In genomic region chr21:42532466-42533181, GRCh38 we compare ENCODE assay signal across 9 cellular contexts. TPM values are rescaled to one million over a fixed set of nuclear protein-coding genes. Genes with fewer than 3 reads are reported as not detected.
DNase-seq lines count a peak whose midpoint lies in the region; ATAC-seq and TF ChIP-seq lines count a peak whose summit lies in the region.
"Had no signal": no experiment of that assay in that cellular context is flagged by ENCODE, and none has a peak within 500 bp of the region (broad histone marks: within the 10 kb centered on the region; RNA-seq: fewer than 3 reads in every experiment).

No MANE protein-coding gene starts in this region.

- H3K36me3 Mint-ChIP-seq in stimulated activated memory B cell treated with anti-CD40 and anti-IgM and Interleukin-4, amounts not matched to agents 10 μg/mL and 1 μg/mL and 100 μg/mL, for 72 hours = peaks cover 38% of the 10 kb centered on the region
- peaks cover 4% of the 10 kb centered on the region for H3K36me3 Mint-ChIP-seq in osteocyte (ENCODE audit: unreplicated experiment)

- H3K27ac Mint-ChIP-seq in stimulated activated memory B cell treated with anti-CD40 and anti-IgM and Interleukin-4, amounts not matched to agents 10 μg/mL and 1 μg/mL and 100 μg/mL, for 72 hours = peak overlapping the region; percentile 89
- no peak overlapping the region for H3K27ac Mint-ChIP-seq in osteocyte (ENCODE audit: unreplicated experiment)

- H3K4me3 Mint-ChIP-seq in stimulated activated memory B cell treated with anti-CD40 and anti-IgM and Interleukin-4, amounts not matched to agents 10 μg/mL and 1 μg/mL and 100 μg/mL, for 72 hours = peak overlapping the region; percentile 57
- no peak overlapping the region for H3K4me3 Mint-ChIP-seq in osteocyte (ENCODE audit: unreplicated experiment)

- peak overlapping the region; percentile 42 for H3K27ac ChIP-seq in angular gyrus (ENCODE audit: low read depth, low read length)
- peak overlapping the region; percentile 1 for H3K27ac ChIP-seq in layer of hippocampus (ENCODE audit: low read depth, low read length)

- peak; percentile 43 for DNase-seq in H4 (ENCODE audit: low spot score)
- no peak for DNase-seq in osteocyte (ENCODE audit: extremely low spot score, unreplicated experiment)
- DNase-seq: stimulated activated CD4-positive, alpha-beta T cell treated with anti-CD3 and anti-CD28 coated beads, Interleukin-4, amount 100 ng/mL, for 24 hours had no signal

- peaks cover 81% of the 10 kb centered on the region for H3K4me1 Mint-ChIP-seq in stimulated activated memory B cell treated with anti-CD40 and anti-IgM and Interleukin-4, amounts not matched to agents 10 μg/mL and 1 μg/mL and 100 μg/mL, for 72 hours
- peaks cover 6% of the 10 kb centered on the region for H3K4me1 Mint-ChIP-seq in osteocyte (ENCODE audit: unreplicated experiment)

- no peaks in the 10 kb centered on the region for H3K27me3 Mint-ChIP-seq in stimulated activated memory B cell treated with anti-CD40 and anti-IgM and Interleukin-4, amounts not matched to agents 10 μg/mL and 1 μg/mL and 100 μg/mL, for 72 hours
- no peaks in the 10 kb centered on the region for H3K27me3 Mint-ChIP-seq in osteocyte (ENCODE audit: unreplicated experiment)

- no peak for TF ChIP-seq CTCF in osteocyte (IDR thresholded peaks at IDR 0.05)

- H3K27me3 ChIP-seq in layer of hippocampus (ENCODE audit: control insufficient read depth, insufficient read depth, low read length) = no peaks in the 10 kb centered on the region

- no peak for ATAC-seq in stimulated activated memory B cell treated with anti-CD40 and anti-IgM and Interleukin-4, amounts not matched to agents 10 μg/mL and 1 μg/mL and 100 μg/mL, for 72 hours
- ATAC-seq in HG03097 (IDR thresholded peaks at IDR 0.05; ENCODE audit: low FRiP score, unreplicated experiment) = no peak
- ATAC-seq in HG03469 (IDR thresholded peaks at IDR 0.05; ENCODE audit: unreplicated experiment) = no peak
- ATAC-seq in GM18873 (IDR thresholded peaks at IDR 0.05; ENCODE audit: low FRiP score, unreplicated experiment) = no peak

- no peaks in the 10 kb centered on the region for H3K9me3 Mint-ChIP-seq in stimulated activated memory B cell treated with anti-CD40 and anti-IgM and Interleukin-4, amounts not matched to agents 10 μg/mL and 1 μg/mL and 100 μg/mL, for 72 hours
- no peaks in the 10 kb centered on the region for H3K9me3 Mint-ChIP-seq in osteocyte (ENCODE audit: unreplicated experiment)

RNA-seq across cellular contexts. Expression of gene SLC37A1, which starts 19.0 kb away (rescaled TPM):
- 6.7 and 9.2 TPM in 2 replicates for total RNA-seq in H4 (2014; rRNA removed; shearing (Covaris generic))
- total RNA-seq in osteocyte = 13.2 and 13.5 TPM in 2 replicates

RNA-seq across cellular contexts. Expression of gene RSPH1, which starts 36.6 kb away (rescaled TPM):
- total RNA-seq in H4 (2014; rRNA removed; shearing (Covaris generic)) = not detected in 2 replicates
- total RNA-seq in osteocyte = 0.19 and 0.34 TPM in 2 replicates
